Comparison of ENCODE assay signal across 1 cellular context in the genomic region with DNA sequence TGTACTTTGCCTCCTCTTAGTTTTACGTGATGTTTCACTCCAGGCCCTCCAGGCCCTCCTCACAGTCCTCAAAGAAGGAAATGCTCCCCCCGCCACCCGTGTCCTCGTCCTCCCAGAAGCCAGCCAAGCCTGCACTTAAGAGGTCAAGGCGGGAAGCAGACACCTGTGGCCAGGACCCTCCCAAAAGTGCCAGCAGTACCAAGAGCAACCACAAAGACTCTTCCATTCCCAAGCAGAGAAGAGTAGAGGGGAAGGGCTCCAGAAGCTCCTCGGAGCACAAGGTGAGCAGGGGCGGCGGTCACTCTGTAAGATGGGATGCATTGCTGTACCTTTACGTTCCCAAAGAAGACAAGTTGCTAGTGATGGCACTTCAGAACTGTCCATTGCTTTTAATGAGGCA.
TF ChIP-seq lines count a peak whose summit lies in the region.

No MANE protein-coding gene starts in this region.

TF ChIP-seq in GM23338, 12 proteins besides CTCF, POLR2A, EP300 and RAD21 (continued from another document):
- TF ChIP-seq, protein P1, sequence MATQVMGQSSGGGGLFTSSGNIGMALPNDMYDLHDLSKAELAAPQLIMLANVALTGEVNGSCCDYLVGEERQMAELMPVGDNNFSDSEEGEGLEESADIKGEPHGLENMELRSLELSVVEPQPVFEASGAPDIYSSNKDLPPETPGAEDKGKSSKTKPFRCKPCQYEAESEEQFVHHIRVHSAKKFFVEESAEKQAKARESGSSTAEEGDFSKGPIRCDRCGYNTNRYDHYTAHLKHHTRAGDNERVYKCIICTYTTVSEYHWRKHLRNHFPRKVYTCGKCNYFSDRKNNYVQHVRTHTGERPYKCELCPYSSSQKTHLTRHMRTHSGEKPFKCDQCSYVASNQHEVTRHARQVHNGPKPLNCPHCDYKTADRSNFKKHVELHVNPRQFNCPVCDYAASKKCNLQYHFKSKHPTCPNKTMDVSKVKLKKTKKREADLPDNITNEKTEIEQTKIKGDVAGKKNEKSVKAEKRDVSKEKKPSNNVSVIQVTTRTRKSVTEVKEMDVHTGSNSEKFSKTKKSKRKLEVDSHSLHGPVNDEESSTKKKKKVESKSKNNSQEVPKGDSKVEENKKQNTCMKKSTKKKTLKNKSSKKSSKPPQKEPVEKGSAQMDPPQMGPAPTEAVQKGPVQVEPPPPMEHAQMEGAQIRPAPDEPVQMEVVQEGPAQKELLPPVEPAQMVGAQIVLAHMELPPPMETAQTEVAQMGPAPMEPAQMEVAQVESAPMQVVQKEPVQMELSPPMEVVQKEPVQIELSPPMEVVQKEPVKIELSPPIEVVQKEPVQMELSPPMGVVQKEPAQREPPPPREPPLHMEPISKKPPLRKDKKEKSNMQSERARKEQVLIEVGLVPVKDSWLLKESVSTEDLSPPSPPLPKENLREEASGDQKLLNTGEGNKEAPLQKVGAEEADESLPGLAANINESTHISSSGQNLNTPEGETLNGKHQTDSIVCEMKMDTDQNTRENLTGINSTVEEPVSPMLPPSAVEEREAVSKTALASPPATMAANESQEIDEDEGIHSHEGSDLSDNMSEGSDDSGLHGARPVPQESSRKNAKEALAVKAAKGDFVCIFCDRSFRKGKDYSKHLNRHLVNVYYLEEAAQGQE (IDR thresholded peaks at IDR 0.05; ENCODE audit: unreplicated experiment) = no peak
- TF ChIP-seq CREB1 (CRISPR knock-in tag; IDR thresholded peaks at IDR 0.05; ENCODE audit: low read depth) (no peak), EZH2 (IDR thresholded peaks at IDR 0.05; ENCODE audit: low read depth, unreplicated experiment) (no peak), NANOG (IDR thresholded peaks at IDR 0.05; ENCODE audit: borderline replicate concordance) (no peak), JUNB (IDR thresholded peaks at IDR 0.05; ENCODE audit: unreplicated experiment) (no peak), ZNF114 (CRISPR knock-in tag; IDR thresholded peaks at IDR 0.05) (no peak), POLR2AphosphoS5 (IDR thresholded peaks at IDR 0.05; ENCODE audit: low read depth) (no peak), ZNF462 (CRISPR knock-in tag; IDR thresholded peaks at IDR 0.05) (no peak), EZH2phosphoT487 (IDR thresholded peaks at IDR 0.05; ENCODE audit: unreplicated experiment) (no peak)
